Comparison of ENCODE assay signal across 1 cellular context in genomic region chr2:126543081-126543480, GRCh38.
TF ChIP-seq lines count a peak whose summit lies in the region.

No MANE protein-coding gene starts in this region.

TF ChIP-seq in K562, 482 proteins besides CTCF, POLR2A, EP300 and RAD21:
- TF ChIP-seq TRIM24 (IDR thresholded peaks at IDR 0.05), result peak in 1 of 2 experiments; percentile 59; a peak in 2 of 4 replicates
- peak in 1 of 2 experiments; percentile 96; a peak in 2 of 3 replicates for TF ChIP-seq CBX3 (IDR thresholded peaks at IDR 0.05; ENCODE audit: borderline replicate concordance in 1 of 2, low read length in 2 of 2)
- no peak for TF ChIP-seq ELK1 (CRISPR knock-in tag; IDR thresholded peaks at IDR 0.05)
- TF ChIP-seq ZFP1 (CRISPR knock-in tag; IDR thresholded peaks at IDR 0.05), result no peak
- TF ChIP-seq TFAP4 (CRISPR knock-in tag; IDR thresholded peaks at IDR 0.05; ENCODE audit: borderline replicate concordance), result no peak
- TF ChIP-seq AFF1 (IDR thresholded peaks at IDR 0.05; ENCODE audit: low read depth in 1 of 2, partially characterized antibody in 2 of 2), result no peak
- 0 out of 2 replicates have a peak, but pooled peaks have one; percentile 35 for TF ChIP-seq XRCC3 (IDR thresholded peaks at IDR 0.05)
- no peak for TF ChIP-seq CBX1 (IDR thresholded peaks at IDR 0.05; ENCODE audit: low read depth)
- no peak for TF ChIP-seq MIER1 (IDR thresholded peaks at IDR 0.05; ENCODE audit: low read depth)
- peak in 1 of 2 experiments; percentile 52; a peak in 1 of 4 replicates for TF ChIP-seq FOXK2 (conservative IDR thresholded peaks at IDR 0.05 in 1 of 2, IDR thresholded peaks at IDR 0.05 in 1 of 2; ENCODE audit: low read depth in 2 of 2)
- TF ChIP-seq TRIM28 (IDR thresholded peaks at IDR 0.05), result peak; percentile 96
- TF ChIP-seq NRF1 (conservative IDR thresholded peaks at IDR 0.05 in 1 of 2, IDR thresholded peaks at IDR 0.05 in 1 of 2), result no peak
- no peak for TF ChIP-seq GMEB1 (CRISPR knock-in tag; IDR thresholded peaks at IDR 0.05)
- TF ChIP-seq MXD1 (CRISPR knock-in tag; IDR thresholded peaks at IDR 0.05; ENCODE audit: borderline replicate concordance, poor library complexity, severe bottlenecking), result no peak
- no peak for TF ChIP-seq PML (IDR thresholded peaks at IDR 0.05; ENCODE audit: low read length)
- TF ChIP-seq CBX5 (IDR thresholded peaks at IDR 0.05; ENCODE audit: borderline replicate concordance, low read depth), result peak; percentile 92; the same call in 1 of the 2 replicates
TF ChIP-seq in K562: peak in this region for 6.
